In genomic region chr2:219636941-219637841, GRCh38 we compare ENCODE assay signal across 1 cellular context.
TF ChIP-seq lines count a peak whose summit lies in the region.

No MANE protein-coding gene starts in this region.

TF ChIP-seq in K562, 482 proteins besides CTCF, POLR2A, EP300 and RAD21:
- no peak for TF ChIP-seq ZNF324 (CRISPR knock-in tag; IDR thresholded peaks at IDR 0.05)
- 0 out of 2 replicates have a peak, but pooled peaks have one; percentile 16 for TF ChIP-seq HBP1 (CRISPR knock-in tag; IDR thresholded peaks at IDR 0.05)
- no peak for TF ChIP-seq NR2F6 (CRISPR knock-in tag; IDR thresholded peaks at IDR 0.05)
- TF ChIP-seq TRIM24 (IDR thresholded peaks at IDR 0.05), result 0 out of 4 replicates have a peak, but pooled peaks of 1 of the 2 experiments have one; percentile 15
